9 cellular contexts compared by ENCODE assay signal in genomic region chr3:15207836-15208504, GRCh38. TPM values are rescaled to one million over a fixed set of nuclear protein-coding genes. Genes with fewer than 3 reads are reported as not detected.
DNase-seq lines count a peak whose midpoint lies in the region; ATAC-seq and TF ChIP-seq lines count a peak whose summit lies in the region.
"Had no signal": no experiment of that assay in that cellular context is flagged by ENCODE, and none has a peak within 500 bp of the region (broad histone marks: within the 10 kb centered on the region; RNA-seq: fewer than 3 reads in every experiment).

No MANE protein-coding gene starts in this region.

- peak overlapping the region; percentile 82 for H3K4me2 ChIP-seq in mesenchymal stem cell (ENCODE audit: low read length, poor library complexity, severe bottlenecking)

- H3K4me3 ChIP-seq in left ventricle myocardium inferior (peak overlapping the region; percentile 97), astrocyte of the spinal cord (ENCODE audit: low read depth, low read length) (peak overlapping the region; percentile 96), mesenchymal stem cell (ENCODE audit: insufficient read depth in 1 of 2, low read depth in 1 of 2, low read length in 2 of 2) (peak overlapping the region in 1 of 2 experiments; percentile 87), vagina (peak overlapping the region in 1 of 2 donors; percentile 88)

- H2BK120ac ChIP-seq in mesenchymal stem cell (ENCODE audit: low read depth, low read length) = no peak overlapping the region

- peaks cover 3% of the 10 kb centered on the region for H3K79me1 ChIP-seq in mesenchymal stem cell (replicated peaks; ENCODE audit: low read length, poor library complexity, severe bottlenecking)

- H4K8ac ChIP-seq in mesenchymal stem cell (ENCODE audit: low read length) = no peak overlapping the region

- no peak overlapping the region for H2BK15ac ChIP-seq in mesenchymal stem cell (ENCODE audit: low read depth, poor library complexity, severe bottlenecking)

- no peak overlapping the region for H2BK5ac ChIP-seq in mesenchymal stem cell (ENCODE audit: low read depth, low read length, poor library complexity, severe bottlenecking)

- H3K36me3 ChIP-seq in left ventricle myocardium inferior (peaks cover 27% of the 10 kb centered on the region), mesenchymal stem cell (ENCODE audit: control insufficient read depth in 1 of 2, insufficient read depth in 2 of 2, low read depth in 1 of 2, low read length in 2 of 2) (peaks cover 0 to 37% of the 10 kb centered on the region in 2 experiments), vagina (peaks cover 0 to 9% of the 10 kb centered on the region in 2 donors)

- H3K27ac ChIP-seq in left ventricle myocardium inferior (replicated peaks) (peak overlapping the region; percentile 98), mesenchymal stem cell (ENCODE audit: low read length, poor library complexity, severe bottlenecking) (no peak overlapping the region), vagina (peak overlapping the region; percentile 96)

- no peak overlapping the region for H2BK12ac ChIP-seq in mesenchymal stem cell (ENCODE audit: low read length in 2 of 2)

- intact Hi-C loops in left ventricle myocardium inferior (cut with micrococcal nuclease) = loop anchor here (10.0 kb wide), 1 partner anchor 197 kb away; no protein-coding TSS in a partner anchor
- intact Hi-C loops in Right ventricle myocardium superior (cut with DNase I) = loop anchor here (5.0 to 10.0 kb wide), 3 partner anchors 103 to 349 kb away; partner anchors contain the start of gene SH3BP5
- intact Hi-C loops in vagina (cut with DNase I) = no loop called here
- intact Hi-C loops in posterior cingulate gyrus (cut with DNase I) = loop anchor here (5.0 kb wide), 1 partner anchor 44 kb away; no protein-coding TSS in a partner anchor

- DNase-seq in left ventricle myocardium inferior (no peak), Right ventricle myocardium superior (no peak), astrocyte of the spinal cord (ENCODE audit: low read depth, low spot score) (no peak), mesenchymal stem cell (peak; percentile 53), vagina (ENCODE audit: extremely low spot score in 2 of 2) (no peak), hippocampal formation (lab: John Stamatoyannopoulos, UW) (no peak), DMS153 (lab: John Stamatoyannopoulos, UW) (no peak), posterior cingulate gyrus (no peak)
- DNase-seq: pancreas had no signal

- H4K91ac ChIP-seq in mesenchymal stem cell (ENCODE audit: low read length) = no peak overlapping the region

- ATAC-seq in Right ventricle myocardium superior (ENCODE audit: poor library complexity) = no peak

- H3K9ac ChIP-seq in mesenchymal stem cell (ENCODE audit: low read length) = peak overlapping the region; percentile 90

- 100% methylated on average over 2 of the region's 5 CpGs for WGBS in mesenchymal stem cell

- in situ Hi-C loops in astrocyte of the spinal cord (cut with HindIII; ENCODE audit: low sequenced_read_pairs) = no loop called here

- H2AK5ac ChIP-seq in mesenchymal stem cell (ENCODE audit: low read length, severe bottlenecking) = no peak overlapping the region

- no peaks in the 10 kb centered on the region for H3K9me3 ChIP-seq in left ventricle myocardium inferior (replicated peaks)
- no peaks in the 10 kb centered on the region for H3K9me3 ChIP-seq in mesenchymal stem cell (ENCODE audit: control insufficient read depth, low read length)
- no peaks in the 10 kb centered on the region for H3K9me3 ChIP-seq in vagina
- H3K9me3 ChIP-seq: pancreas had no signal

- H3K23ac ChIP-seq in mesenchymal stem cell (ENCODE audit: low read length in 2 of 2) = no peak overlapping the region

- no peak for TF ChIP-seq CTCF in left ventricle myocardium inferior (IDR thresholded peaks at IDR 0.05; ENCODE audit: borderline replicate concordance)
- no peak for TF ChIP-seq CTCF in astrocyte of the spinal cord (IDR thresholded peaks at IDR 0.05; ENCODE audit: low read depth, low read length)
- TF ChIP-seq CTCF in vagina (IDR thresholded peaks at IDR 0.05) = no peak

- no peak overlapping the region for H3K14ac ChIP-seq in mesenchymal stem cell (ENCODE audit: low read length in 2 of 2)

- TF ChIP-seq POLR2A in vagina (IDR thresholded peaks at IDR 0.05) = no peak

- H3K27me3 ChIP-seq in left ventricle myocardium inferior (ENCODE audit: low read depth) (no peaks in the 10 kb centered on the region), mesenchymal stem cell (ENCODE audit: control insufficient read depth in 1 of 2, insufficient read depth in 1 of 2, low read length in 2 of 2) (no peaks in the 10 kb centered on the region), vagina (no peaks in the 10 kb centered on the region)
- H3K27me3 ChIP-seq: pancreas had no signal

- no peak overlapping the region for H3K18ac ChIP-seq in mesenchymal stem cell (ENCODE audit: low read depth in 1 of 2, low read length in 2 of 2)

- peaks cover 56% of the 10 kb centered on the region for H3K4me1 ChIP-seq in left ventricle myocardium inferior
- peaks cover 4% of the 10 kb centered on the region for H3K4me1 ChIP-seq in mesenchymal stem cell (ENCODE audit: control insufficient read depth, insufficient read depth, low read depth, low read length)
- peaks cover 42% of the 10 kb centered on the region for H3K4me1 ChIP-seq in vagina

- no peak overlapping the region for H3K4ac ChIP-seq in mesenchymal stem cell (ENCODE audit: low read depth in 1 of 2, low read length in 2 of 2)

- H2AFZ ChIP-seq in mesenchymal stem cell (ENCODE audit: low read depth, low read length) = no peak overlapping the region

RNA-seq across cellular contexts. Expression of gene CAPN7, which starts 1.9 kb away (rescaled TPM):
- total RNA-seq in left ventricle myocardium inferior (26.2 TPM), Right ventricle myocardium superior (28.1 TPM), vagina (72.4 TPM)
- 15.8 TPM for polyA plus RNA-seq in mesenchymal stem cell (2013, experiment 1 of 2)
- polyA plus RNA-seq in mesenchymal stem cell (2013, experiment 2 of 2) = 16.4 TPM
